Comparison of ENCODE assay signal across 31 cellular contexts in the genomic region with DNA sequence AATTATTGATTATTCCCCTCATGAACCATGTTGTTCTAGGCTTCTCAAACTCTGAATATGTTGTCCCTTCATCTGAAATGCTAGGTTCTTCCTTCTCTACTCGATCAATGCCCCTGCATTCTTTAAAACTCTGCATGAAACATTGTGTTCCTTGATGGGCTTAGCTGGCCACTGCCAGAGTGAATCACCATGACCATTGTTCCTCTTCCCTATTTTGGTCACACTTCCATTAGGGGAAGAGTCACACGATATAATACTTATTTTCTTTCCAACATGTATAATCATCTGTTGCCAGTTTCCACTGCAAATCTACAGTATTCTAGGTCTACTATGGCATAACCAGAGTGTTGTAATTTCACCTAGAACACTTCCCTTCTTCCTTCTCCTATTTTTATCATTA.
"Had no signal": no experiment of that assay in that cellular context is flagged by ENCODE, and none has a peak within 500 bp of the region (broad histone marks: within the 10 kb centered on the region; RNA-seq: fewer than 3 reads in every experiment).

No MANE protein-coding gene starts in this region.

- H3K4me1 Mint-ChIP-seq: activated CD4-positive, alpha-beta memory T cell treated with anti-CD3 and anti-CD28 coated beads, Interleukin-2, amount 10 ng/mL, durations not matched to agents 7 days and 5 days; activated CD4-positive, alpha-beta T cell treated with anti-CD3 and anti-CD28 coated beads, Interleukin-2, amount 10 ng/mL, durations not matched to agents 24 days and 14 days; activated CD8-positive, alpha-beta memory T cell treated with anti-CD3 and anti-CD28 coated beads, Interleukin-2, amount 10 ng/mL, durations not matched to agents 7 days and 5 days; activated naive CD8-positive, alpha-beta T cell treated with anti-CD3 and anti-CD28 coated beads, Interleukin-2, amount 50 U/mL, for 24 hours; T-helper 17 cell had no signal

- H3K4me3 ChIP-seq: body of pancreas, dorsolateral prefrontal cortex, esophagus squamous epithelium, left lung, pancreas, right lobe of liver, thoracic aorta, vagina had no signal

- H3K27ac ChIP-seq: body of pancreas, dorsolateral prefrontal cortex, esophagus squamous epithelium, foreskin keratinocyte, left lung, pancreas, right lobe of liver, thoracic aorta, vagina, VCaP had no signal

- DNase-seq: activated CD4-positive, alpha-beta memory T cell treated with anti-CD3 and anti-CD28 coated beads, Interleukin-2, amount 10 ng/mL, durations not matched to agents 7 days and 5 days; activated CD4-positive, alpha-beta T cell treated with anti-CD3 and anti-CD28 coated beads, Interleukin-2, amount 10 ng/mL, durations not matched to agents 24 days and 14 days; activated CD8-positive, alpha-beta memory T cell treated with anti-CD3 and anti-CD28 coated beads, Interleukin-2, amount 10 ng/mL, durations not matched to agents 7 days and 5 days; activated gamma-delta T cell; activated naive CD4-positive, alpha-beta T cell treated with anti-CD3 and anti-CD28 coated beads, Interleukin-2, amount 50 U/mL, for 16 hours; activated naive CD8-positive, alpha-beta T cell treated with anti-CD3 and anti-CD28 coated beads, Interleukin-2, amount 50 U/mL, for 24 hours; activated T-cell treated with anti-CD3 and anti-CD28 coated beads for 4 hours; anterior cingulate cortex; body of pancreas; dorsolateral prefrontal cortex; effector memory CD8-positive, alpha-beta T cell; esophagus squamous epithelium; foreskin keratinocyte; hippocampal formation; kidney glomerular epithelial cell; left lung; mammary epithelial cell; pancreas; right lobe of liver; stimulated activated CD4-positive, alpha-beta T cell treated with anti-CD3 and anti-CD28 coated beads, Interleukin-2, amount 100 ng/mL, for 48 hours; stimulated activated naive CD4-positive, alpha-beta T cell; SW 1271; T-helper 17 cell had no signal

- H3K4me3 Mint-ChIP-seq: activated CD4-positive, alpha-beta memory T cell treated with anti-CD3 and anti-CD28 coated beads, Interleukin-2, amount 10 ng/mL, durations not matched to agents 7 days and 5 days; activated CD4-positive, alpha-beta T cell treated with anti-CD3 and anti-CD28 coated beads, Interleukin-2, amount 10 ng/mL, durations not matched to agents 24 days and 14 days; activated CD8-positive, alpha-beta memory T cell treated with anti-CD3 and anti-CD28 coated beads, Interleukin-2, amount 10 ng/mL, durations not matched to agents 7 days and 5 days; activated naive CD8-positive, alpha-beta T cell treated with anti-CD3 and anti-CD28 coated beads, Interleukin-2, amount 50 U/mL, for 24 hours; activated T-helper 1 cell treated with anti-CD3 and anti-CD28 coated beads, Interleukin-12 subunit alpha, Interleukin-12 subunit beta, Interleukin-2, Interleukin-4 antibody, amounts not matched to agents 30 ng/mL and 10 ng/mL and 1 ng/mL, durations not matched to agents 14 hours and 24 hours and 36 hours; effector memory CD8-positive, alpha-beta T cell; mesothelial cell of epicardium; natural killer cell treated with Interleukin-12 subunit alpha and Interleukin-12 subunit beta and Interleukin-15 and Interleukin-18, amount 100 ng/mL, for 72 hours; T-helper 17 cell; type B pancreatic cell had no signal

- H3K9me3 ChIP-seq: body of pancreas, esophagus squamous epithelium, left lung, pancreas, right lobe of liver, thoracic aorta, vagina had no signal

- H3K4me1 ChIP-seq: foreskin keratinocyte, left lung, pancreas, right lobe of liver, vagina had no signal

- H3K36me3 Mint-ChIP-seq: activated CD8-positive, alpha-beta memory T cell treated with anti-CD3 and anti-CD28 coated beads, Interleukin-2, amount 10 ng/mL, durations not matched to agents 7 days and 5 days; mesothelial cell of epicardium; natural killer cell treated with Interleukin-12 subunit alpha and Interleukin-12 subunit beta and Interleukin-15 and Interleukin-18, amount 100 ng/mL, for 72 hours; type B pancreatic cell had no signal

- H3K36me3 ChIP-seq: esophagus squamous epithelium, left lung, pancreas, right lobe of liver, thoracic aorta, vagina had no signal

- H3K27ac Mint-ChIP-seq: activated CD4-positive, alpha-beta memory T cell treated with anti-CD3 and anti-CD28 coated beads, Interleukin-2, amount 10 ng/mL, durations not matched to agents 7 days and 5 days; activated CD4-positive, alpha-beta T cell treated with anti-CD3 and anti-CD28 coated beads, Interleukin-2, amount 10 ng/mL, durations not matched to agents 24 days and 14 days; activated CD8-positive, alpha-beta memory T cell treated with anti-CD3 and anti-CD28 coated beads, Interleukin-2, amount 10 ng/mL, durations not matched to agents 7 days and 5 days; activated naive CD8-positive, alpha-beta T cell treated with anti-CD3 and anti-CD28 coated beads, Interleukin-2, amount 50 U/mL, for 24 hours; activated T-helper 1 cell treated with anti-CD3 and anti-CD28 coated beads, Interleukin-12 subunit alpha, Interleukin-12 subunit beta, Interleukin-2, Interleukin-4 antibody, amounts not matched to agents 30 ng/mL and 10 ng/mL and 1 ng/mL, durations not matched to agents 14 hours and 24 hours and 36 hours; effector memory CD8-positive, alpha-beta T cell; mesothelial cell of epicardium; natural killer cell treated with Interleukin-12 subunit alpha and Interleukin-12 subunit beta and Interleukin-15 and Interleukin-18, amount 100 ng/mL, for 72 hours; T-helper 17 cell; type B pancreatic cell had no signal

- H3K27me3 Mint-ChIP-seq: activated CD4-positive, alpha-beta memory T cell treated with anti-CD3 and anti-CD28 coated beads, Interleukin-2, amount 10 ng/mL, durations not matched to agents 7 days and 5 days; activated naive CD8-positive, alpha-beta T cell treated with anti-CD3 and anti-CD28 coated beads, Interleukin-2, amount 50 U/mL, for 24 hours had no signal

- H3K27me3 ChIP-seq: body of pancreas, dorsolateral prefrontal cortex, esophagus squamous epithelium, left lung, pancreas, right lobe of liver, vagina had no signal

- H3K9me3 Mint-ChIP-seq: activated CD4-positive, alpha-beta memory T cell treated with anti-CD3 and anti-CD28 coated beads, Interleukin-2, amount 10 ng/mL, durations not matched to agents 7 days and 5 days; activated CD4-positive, alpha-beta T cell treated with anti-CD3 and anti-CD28 coated beads, Interleukin-2, amount 10 ng/mL, durations not matched to agents 24 days and 14 days; activated naive CD8-positive, alpha-beta T cell treated with anti-CD3 and anti-CD28 coated beads, Interleukin-2, amount 50 U/mL, for 24 hours; activated T-helper 1 cell treated with anti-CD3 and anti-CD28 coated beads, Interleukin-12 subunit alpha, Interleukin-12 subunit beta, Interleukin-2, Interleukin-4 antibody, amounts not matched to agents 30 ng/mL and 10 ng/mL and 1 ng/mL, durations not matched to agents 14 hours and 24 hours and 36 hours; effector memory CD8-positive, alpha-beta T cell; natural killer cell treated with Interleukin-12 subunit alpha and Interleukin-12 subunit beta and Interleukin-15 and Interleukin-18, amount 100 ng/mL, for 72 hours; type B pancreatic cell had no signal

- ATAC-seq: activated CD4-positive, CD25-positive, alpha-beta regulatory T cell treated with anti-CD3 and anti-CD28 coated beads, Interleukin-2, amount 50 U/mL, for 24 hours; activated CD8-positive, alpha-beta memory T cell treated with anti-CD3 and anti-CD28 coated beads, Interleukin-2, amount 10 ng/mL, durations not matched to agents 7 days and 5 days; activated naive CD8-positive, alpha-beta T cell treated with anti-CD3 and anti-CD28 coated beads, Interleukin-2, amount 50 U/mL, for 24 hours; body of pancreas; effector memory CD8-positive, alpha-beta T cell; foreskin keratinocyte; left lung; natural killer cell treated with Interleukin-12 subunit alpha and Interleukin-12 subunit beta and Interleukin-15 and Interleukin-18, amount 100 ng/mL, for 72 hours; pancreas; right lobe of liver; T-helper 17 cell had no signal
